Comparison of ENCODE assay signal across 27 cellular contexts in the genomic region with DNA sequence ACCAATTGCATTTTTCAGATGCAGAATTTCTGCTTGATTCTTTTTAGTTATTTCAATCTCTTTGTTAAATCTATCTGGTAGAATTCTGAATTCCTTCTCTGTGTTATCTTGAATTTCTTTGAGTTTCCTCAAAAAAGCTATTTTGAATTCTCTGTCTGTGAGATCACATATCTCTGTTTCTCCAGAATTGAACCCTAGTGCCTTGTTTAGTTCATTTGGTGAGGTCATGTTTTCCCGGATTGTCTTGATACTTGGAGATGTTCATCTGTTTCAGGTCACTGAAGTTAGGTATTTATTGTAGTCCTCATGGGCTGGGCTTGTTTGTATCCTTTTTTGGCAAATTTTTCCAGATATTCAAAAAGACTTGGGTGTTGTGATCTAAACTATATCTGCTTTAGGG.
DNase-seq lines count a peak whose midpoint lies in the region.
"Had no signal": no experiment of that assay in that cellular context is flagged by ENCODE, and none has a peak within 500 bp of the region (broad histone marks: within the 10 kb centered on the region; RNA-seq: fewer than 3 reads in every experiment).

No MANE protein-coding gene starts in this region.

- H4K8ac ChIP-seq in trophoblast cell (ENCODE audit: low read depth, low read length), result no peak overlapping the region

- H3K4ac ChIP-seq in trophoblast cell (ENCODE audit: low read depth, low read length), result no peak overlapping the region

- no peaks in the 10 kb centered on the region for H3K9me3 ChIP-seq in trophoblast cell (ENCODE audit: insufficient read depth, low read depth, low read length)
- H3K9me3 ChIP-seq: BE2C; BLaER1; BLaER1 treated with 17β-estradiol and CSF1 and Interleukin-3, amounts not matched to agents 10 nM and 100 nM had no signal

- H2BK12ac ChIP-seq in trophoblast cell (ENCODE audit: low read length), result no peak overlapping the region

- H3K4me2 ChIP-seq in trophoblast cell (ENCODE audit: low read length), result no peak overlapping the region
- H3K4me2 ChIP-seq: A549; BLaER1; BLaER1 treated with 17β-estradiol and CSF1 and Interleukin-3, amounts not matched to agents 10 nM and 100 nM had no signal

- peaks cover 25 to 28% of the 10 kb centered on the region in 2 experiments for H3K4me1 ChIP-seq in trophoblast cell (ENCODE audit: control insufficient read depth in 1 of 2, insufficient read depth in 2 of 2, low read length in 2 of 2)
- H3K4me1 ChIP-seq: BLaER1 had no signal

- no CpG with 5 or more reads among the region's 1 CpG for WGBS in trophoblast cell (ENCODE audit: extremely low coverage, insufficient coverage, insufficient read length)

- H3K9ac ChIP-seq in trophoblast cell (ENCODE audit: low read length), result no peak overlapping the region
- H3K9ac ChIP-seq: BLaER1; BLaER1 treated with 17β-estradiol and CSF1 and Interleukin-3, amounts not matched to agents 10 nM and 100 nM had no signal

- H2AK5ac ChIP-seq in trophoblast cell (ENCODE audit: low read length), result no peak overlapping the region

- H3K79me2 ChIP-seq in trophoblast cell (ENCODE audit: control insufficient read depth, insufficient read depth, low read length, poor library complexity), result peaks cover 2% of the 10 kb centered on the region

- H3K4me3 ChIP-seq in trophoblast cell (ENCODE audit: low read depth, low read length), result no peak overlapping the region
- H3K4me3 ChIP-seq: A549; BLaER1; BLaER1 treated with 17β-estradiol and CSF1 and Interleukin-3, amounts not matched to agents 10 nM and 100 nM had no signal

- no peaks in the 10 kb centered on the region for H3K27me3 ChIP-seq in trophoblast cell (ENCODE audit: insufficient read depth, low read length)
- H3K27me3 ChIP-seq: BE2C; BLaER1; BLaER1 treated with 17β-estradiol and CSF1 and Interleukin-3, amounts not matched to agents 10 nM and 100 nM had no signal

- H3K23ac ChIP-seq in trophoblast cell (ENCODE audit: low read length), result no peak overlapping the region

- no peak overlapping the region for H3K18ac ChIP-seq in trophoblast cell (ENCODE audit: low read length)

- H3K36me3 ChIP-seq in trophoblast cell (ENCODE audit: control insufficient read depth in 1 of 2, insufficient read depth in 2 of 2, low read length in 2 of 2), result no peaks in the 10 kb centered on the region
- H3K36me3 ChIP-seq: BE2C; BLaER1; BLaER1 treated with 17β-estradiol and CSF1 and Interleukin-3, amounts not matched to agents 10 nM and 100 nM had no signal

- no peak overlapping the region for H4K12ac ChIP-seq in trophoblast cell (ENCODE audit: low read depth, low read length)

- H3K14ac ChIP-seq in trophoblast cell (ENCODE audit: low read length), result no peak overlapping the region

- H3K79me1 ChIP-seq in trophoblast cell (ENCODE audit: low read length), result peaks cover 13% of the 10 kb centered on the region

- H4K91ac ChIP-seq in trophoblast cell (ENCODE audit: low read depth, low read length), result no peak overlapping the region

- DNase-seq in trophoblast cell, result peak; percentile 43 to 91
- DNase-seq in cerebellum (ENCODE audit: low spot score), result no peak
- DNase-seq: 8988T; ACHN; AML-193; BE2C; C1 segment of cervical spinal cord; Caco-2; Calu3; CD4-positive, alpha-beta memory T cell; CD4-positive, alpha-beta T cell; CD4-positive, CD25-positive, alpha-beta regulatory T cell; CD8-positive, alpha-beta memory T cell; CD8-positive, alpha-beta T cell; COR-L47; DMS 273 treated with DMSO at 0.1 percent for 48 hours; DMS153; DMS53; DMS79; DMS79 treated with DMSO at 0.1 percent for 48 hours; DND-41; EL had no signal

- no peak overlapping the region for H3K27ac ChIP-seq in trophoblast cell (ENCODE audit: low read depth, low read length)
- H3K27ac ChIP-seq: 22Rv1; A549; BLaER1; BLaER1 treated with 17β-estradiol and CSF1 and Interleukin-3, amounts not matched to agents 10 nM and 100 nM; C4-2B had no signal

- no peak overlapping the region for H2BK120ac ChIP-seq in trophoblast cell (ENCODE audit: insufficient read depth, low read length, poor library complexity)

- no peak overlapping the region for H2BK5ac ChIP-seq in trophoblast cell (ENCODE audit: low read depth, low read length, poor library complexity)

- no peak overlapping the region for H2AFZ ChIP-seq in trophoblast cell (ENCODE audit: insufficient read depth, low read length, poor library complexity)
